In the genomic region with DNA sequence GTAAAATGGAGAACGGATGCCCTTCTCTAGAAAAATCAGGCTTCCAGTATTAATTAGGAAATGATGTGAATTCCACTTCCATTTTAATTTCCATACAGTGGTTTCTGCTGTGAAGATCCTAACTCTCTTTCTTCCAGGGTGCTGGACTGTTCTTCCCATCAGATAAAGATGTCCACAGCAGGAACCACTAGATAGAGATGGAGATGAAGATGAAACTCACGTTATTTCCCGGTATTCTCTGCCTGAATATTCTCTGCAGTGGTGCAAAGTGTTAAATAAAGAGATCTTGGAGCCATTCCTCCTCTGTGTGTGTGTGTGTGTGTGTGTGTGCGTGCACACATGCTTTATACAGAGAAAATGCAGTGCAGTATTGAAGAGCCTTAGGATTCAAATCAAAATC, we compare ENCODE assay signal across 31 cellular contexts.
DNase-seq lines count a peak whose midpoint lies in the region; ATAC-seq and TF ChIP-seq lines count a peak whose summit lies in the region.
"Had no signal": no experiment of that assay in that cellular context is flagged by ENCODE, and none has a peak within 500 bp of the region (broad histone marks: within the 10 kb centered on the region; RNA-seq: fewer than 3 reads in every experiment).

No MANE protein-coding gene starts in this region.

- ATAC-seq in PC-3 (peak; percentile 35; the same call in 1 of the 2 replicates), GM19455 (IDR thresholded peaks at IDR 0.05; ENCODE audit: unreplicated experiment) (no peak), GM18867 (IDR thresholded peaks at IDR 0.05; ENCODE audit: unreplicated experiment) (no peak)
- ATAC-seq: gastrocnemius medialis; mucosa of descending colon; natural killer cell; stimulated activated effector memory CD8-positive, alpha-beta T cell treated with anti-CD3 and anti-CD28 coated beads, Interleukin-12 subunit alpha, Interleukin-12 subunit beta, amount 100 ng/mL, for 72 hours had no signal

- no peak overlapping the region for H3K27ac ChIP-seq in PC-3 (ENCODE audit: low read length)
- H3K27ac ChIP-seq: esophagus squamous epithelium, gastrocnemius medialis, parathyroid adenoma had no signal

- TF ChIP-seq CTCF in PC-3 (conservative IDR thresholded peaks at IDR 0.05; ENCODE audit: low read depth, low read length) = peak; percentile 41; the same call in 1 of the 2 replicates
- peak; percentile 12 for TF ChIP-seq CTCF in fibroblast of pulmonary artery (IDR thresholded peaks at IDR 0.05; ENCODE audit: low read length, missing control alignments)

- POLR2A ChIA-PET in PC-3 (lab: Charles Lee; ENCODE audit: unreplicated experiment) = no interaction called here

- no peaks in the 10 kb centered on the region for H3K9me2 ChIP-seq in PC-3 (replicated peaks; ENCODE audit: low read length)
- H3K9me2 ChIP-seq: SK-N-SH had no signal

- H3F3A ChIP-seq in PC-3 (ENCODE audit: low read length, unreplicated experiment) = no peaks in the 10 kb centered on the region

- H3K9ac ChIP-seq in PC-3 (ENCODE audit: low read length) = no peak overlapping the region
- H3K9ac ChIP-seq: parathyroid adenoma, SK-N-SH had no signal

- CTCF ChIA-PET in PC-3 (lab: Charles Lee) = no interaction called here

- peak; percentile 3 for DNase-seq in NCI-H146 (lab: John Stamatoyannopoulos, UW)
- no peak for DNase-seq in NCI-H146 treated with DMSO at 0.1 percent for 48 hours (lab: John Stamatoyannopoulos, UW; ENCODE audit: unreplicated experiment)
- DNase-seq in PC-3 = peak; percentile 13
- no peak for DNase-seq in fibroblast of pulmonary artery (ENCODE audit: low read depth)
- no peak for DNase-seq in NCI-H2227 treated with DMSO at 0.1 percent for 48 hours (lab: John Stamatoyannopoulos, UW)
- DNase-seq in HK-2 (ENCODE audit: unreplicated experiment) = no peak
- DNase-seq: 8988T; activated B cell treated with CpG ODN at 0.5 μM for 24 hours; activated CD4-positive, alpha-beta memory T cell treated with anti-CD3 and anti-CD28 coated beads for 36 hours; activated CD8-positive, alpha-beta memory T cell treated with anti-CD3 and anti-CD28 coated beads, Interleukin-2, amount 50 U/mL, for 48 hours; activated naive CD4-positive, alpha-beta T cell treated with anti-CD3 and anti-CD28 coated beads, Interleukin-2, amount 10 ng/mL, durations not matched to agents 7 days and 5 days; Calu3; DND-41; esophagus squamous epithelium; gastrocnemius medialis; H7; Kasumi-1; mucosa of descending colon; natural killer cell; NCI-H1048; NCI-H1694 treated with DMSO at 0.1 percent for 48 hours; NCI-H510A; OCI-M1; retina; SK-N-SH; trophoblast cell had no signal

- BruUV-seq in PC-3 (replicated peaks; lab: Mats Ljungman, UMichigan) = no TSS peak

- H4K20me1 ChIP-seq in PC-3 (ENCODE audit: low read length) = no peaks in the 10 kb centered on the region

- intact Hi-C loops in PC-3 (cut with micrococcal nuclease) = no loop called here

- H3K27me3 ChIP-seq in PC-3 (ENCODE audit: low read length) = peaks cover 10% of the 10 kb centered on the region
- H3K27me3 ChIP-seq: esophagus squamous epithelium, gastrocnemius medialis had no signal

- no peaks in the 10 kb centered on the region for H3K79me2 ChIP-seq in PC-3 (ENCODE audit: low read length)
- H3K79me2 ChIP-seq: parathyroid adenoma had no signal

- H3K4me3 ChIP-seq in PC-3 (ENCODE audit: low read length) (no peak overlapping the region), fibroblast of pulmonary artery (replicated peaks; ENCODE audit: low read depth, low read length) (no peak overlapping the region)
- H3K4me3 ChIP-seq: esophagus squamous epithelium, gastrocnemius medialis, lung, mucosa of descending colon had no signal

- no peaks in the 10 kb centered on the region for H3K4me1 ChIP-seq in PC-3 (ENCODE audit: insufficient read depth, low read length)
- H3K4me1 ChIP-seq: esophagus squamous epithelium, gastrocnemius medialis, parathyroid adenoma had no signal

- H3K9me3 ChIP-seq in PC-3 (ENCODE audit: low read length) = no peaks in the 10 kb centered on the region
- H3K9me3 ChIP-seq: gastrocnemius medialis, mucosa of descending colon, SK-N-SH had no signal

- H3K4me2 ChIP-seq in PC-3 (ENCODE audit: low read length) = peak overlapping the region; percentile 21; the same call in 1 of the 2 replicates
- H3K4me2 ChIP-seq: SK-N-SH had no signal

- H2AFZ ChIP-seq in PC-3 (ENCODE audit: low read length) = peak overlapping the region; percentile 56
- H2AFZ ChIP-seq: parathyroid adenoma had no signal

- H3K36me3 ChIP-seq in PC-3 (ENCODE audit: low read depth, low read length) = no peaks in the 10 kb centered on the region
- H3K36me3 ChIP-seq: esophagus squamous epithelium, gastrocnemius medialis had no signal

Comparison
In these comparisons a context has a peak if more than half of its experiments do, and no peak if none do; other contexts are left out.
1. DNase-seq: peak in NCI-H146 (single experiment) and PC-3 (single experiment); none in NCI-H146 treated with DMSO at 0.1 percent for 48 hours (single experiment), fibroblast of pulmonary artery (single experiment), NCI-H2227 treated with DMSO at 0.1 percent for 48 hours (single experiment) and HK-2 (single experiment).